ENCODE assay signal across 1 cellular context in the genomic region with DNA sequence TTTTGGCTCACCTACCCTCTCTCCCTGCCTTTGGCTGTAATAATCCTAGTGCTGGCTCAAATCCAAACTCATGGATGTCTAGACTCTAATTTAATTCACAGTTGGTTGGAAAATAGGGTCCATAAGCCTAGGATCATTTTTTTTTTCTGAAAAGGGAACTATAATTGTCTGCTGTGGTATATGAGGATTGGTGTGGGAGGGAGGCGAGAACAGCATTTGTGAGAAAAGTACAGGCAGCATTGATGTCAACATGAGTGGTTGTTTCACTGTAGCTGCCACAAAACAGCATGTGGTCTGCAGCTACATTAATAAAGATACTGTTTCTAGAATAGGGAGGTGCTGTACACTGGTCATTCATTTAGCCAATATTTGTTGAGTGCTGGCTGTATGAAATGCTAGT.
TF ChIP-seq lines count a peak whose summit lies in the region.

No MANE protein-coding gene starts in this region.

TF ChIP-seq in SK-N-SH, 30 proteins besides CTCF, POLR2A, EP300 and RAD21 (continued from another document):
- TF ChIP-seq, protein P1, sequence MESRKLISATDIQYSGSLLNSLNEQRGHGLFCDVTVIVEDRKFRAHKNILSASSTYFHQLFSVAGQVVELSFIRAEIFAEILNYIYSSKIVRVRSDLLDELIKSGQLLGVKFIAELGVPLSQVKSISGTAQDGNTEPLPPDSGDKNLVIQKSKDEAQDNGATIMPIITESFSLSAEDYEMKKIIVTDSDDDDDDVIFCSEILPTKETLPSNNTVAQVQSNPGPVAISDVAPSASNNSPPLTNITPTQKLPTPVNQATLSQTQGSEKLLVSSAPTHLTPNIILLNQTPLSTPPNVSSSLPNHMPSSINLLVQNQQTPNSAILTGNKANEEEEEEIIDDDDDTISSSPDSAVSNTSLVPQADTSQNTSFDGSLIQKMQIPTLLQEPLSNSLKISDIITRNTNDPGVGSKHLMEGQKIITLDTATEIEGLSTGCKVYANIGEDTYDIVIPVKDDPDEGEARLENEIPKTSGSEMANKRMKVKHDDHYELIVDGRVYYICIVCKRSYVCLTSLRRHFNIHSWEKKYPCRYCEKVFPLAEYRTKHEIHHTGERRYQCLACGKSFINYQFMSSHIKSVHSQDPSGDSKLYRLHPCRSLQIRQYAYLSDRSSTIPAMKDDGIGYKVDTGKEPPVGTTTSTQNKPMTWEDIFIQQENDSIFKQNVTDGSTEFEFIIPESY (IDR thresholded peaks at IDR 0.05; ENCODE audit: borderline replicate concordance, low read depth), result no peak
- no peak for TF ChIP-seq FOXJ3 (CRISPR knock-in tag; IDR thresholded peaks at IDR 0.05)
- TF ChIP-seq, protein P2, sequence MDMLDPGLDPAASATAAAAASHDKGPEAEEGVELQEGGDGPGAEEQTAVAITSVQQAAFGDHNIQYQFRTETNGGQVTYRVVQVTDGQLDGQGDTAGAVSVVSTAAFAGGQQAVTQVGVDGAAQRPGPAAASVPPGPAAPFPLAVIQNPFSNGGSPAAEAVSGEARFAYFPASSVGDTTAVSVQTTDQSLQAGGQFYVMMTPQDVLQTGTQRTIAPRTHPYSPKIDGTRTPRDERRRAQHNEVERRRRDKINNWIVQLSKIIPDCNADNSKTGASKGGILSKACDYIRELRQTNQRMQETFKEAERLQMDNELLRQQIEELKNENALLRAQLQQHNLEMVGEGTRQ (IDR thresholded peaks at IDR 0.05; ENCODE audit: borderline replicate concordance, low read depth, low read length), result no peak
- no peak for TF ChIP-seq SIN3A (IDR thresholded peaks at IDR 0.05; ENCODE audit: borderline replicate concordance, low read depth, low read length)
- no peak for TF ChIP-seq MXI1 (IDR thresholded peaks at IDR 0.05; ENCODE audit: low read depth, low read length)
- TF ChIP-seq, protein P3, sequence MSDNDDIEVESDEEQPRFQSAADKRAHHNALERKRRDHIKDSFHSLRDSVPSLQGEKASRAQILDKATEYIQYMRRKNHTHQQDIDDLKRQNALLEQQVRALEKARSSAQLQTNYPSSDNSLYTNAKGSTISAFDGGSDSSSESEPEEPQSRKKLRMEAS (IDR thresholded peaks at IDR 0.05; ENCODE audit: low read depth), result no peak
- no peak for TF ChIP-seq SMC3 (IDR thresholded peaks at IDR 0.05; ENCODE audit: low read depth, low read length)
- TF ChIP-seq, protein P4, sequence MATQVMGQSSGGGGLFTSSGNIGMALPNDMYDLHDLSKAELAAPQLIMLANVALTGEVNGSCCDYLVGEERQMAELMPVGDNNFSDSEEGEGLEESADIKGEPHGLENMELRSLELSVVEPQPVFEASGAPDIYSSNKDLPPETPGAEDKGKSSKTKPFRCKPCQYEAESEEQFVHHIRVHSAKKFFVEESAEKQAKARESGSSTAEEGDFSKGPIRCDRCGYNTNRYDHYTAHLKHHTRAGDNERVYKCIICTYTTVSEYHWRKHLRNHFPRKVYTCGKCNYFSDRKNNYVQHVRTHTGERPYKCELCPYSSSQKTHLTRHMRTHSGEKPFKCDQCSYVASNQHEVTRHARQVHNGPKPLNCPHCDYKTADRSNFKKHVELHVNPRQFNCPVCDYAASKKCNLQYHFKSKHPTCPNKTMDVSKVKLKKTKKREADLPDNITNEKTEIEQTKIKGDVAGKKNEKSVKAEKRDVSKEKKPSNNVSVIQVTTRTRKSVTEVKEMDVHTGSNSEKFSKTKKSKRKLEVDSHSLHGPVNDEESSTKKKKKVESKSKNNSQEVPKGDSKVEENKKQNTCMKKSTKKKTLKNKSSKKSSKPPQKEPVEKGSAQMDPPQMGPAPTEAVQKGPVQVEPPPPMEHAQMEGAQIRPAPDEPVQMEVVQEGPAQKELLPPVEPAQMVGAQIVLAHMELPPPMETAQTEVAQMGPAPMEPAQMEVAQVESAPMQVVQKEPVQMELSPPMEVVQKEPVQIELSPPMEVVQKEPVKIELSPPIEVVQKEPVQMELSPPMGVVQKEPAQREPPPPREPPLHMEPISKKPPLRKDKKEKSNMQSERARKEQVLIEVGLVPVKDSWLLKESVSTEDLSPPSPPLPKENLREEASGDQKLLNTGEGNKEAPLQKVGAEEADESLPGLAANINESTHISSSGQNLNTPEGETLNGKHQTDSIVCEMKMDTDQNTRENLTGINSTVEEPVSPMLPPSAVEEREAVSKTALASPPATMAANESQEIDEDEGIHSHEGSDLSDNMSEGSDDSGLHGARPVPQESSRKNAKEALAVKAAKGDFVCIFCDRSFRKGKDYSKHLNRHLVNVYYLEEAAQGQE (IDR thresholded peaks at IDR 0.05; ENCODE audit: low read depth, low read length), result no peak
- TF ChIP-seq TEAD4 (IDR thresholded peaks at IDR 0.05; ENCODE audit: borderline replicate concordance, insufficient read depth), result no peak
- no peak for TF ChIP-seq MEF2A (IDR thresholded peaks at IDR 0.05; ENCODE audit: borderline replicate concordance, low read depth)
- no peak for TF ChIP-seq GATA2 (CRISPR knock-in tag; IDR thresholded peaks at IDR 0.05)
- no peak for TF ChIP-seq FOSL2 (IDR thresholded peaks at IDR 0.05; ENCODE audit: borderline replicate concordance, low read depth)
- TF ChIP-seq, protein P5, sequence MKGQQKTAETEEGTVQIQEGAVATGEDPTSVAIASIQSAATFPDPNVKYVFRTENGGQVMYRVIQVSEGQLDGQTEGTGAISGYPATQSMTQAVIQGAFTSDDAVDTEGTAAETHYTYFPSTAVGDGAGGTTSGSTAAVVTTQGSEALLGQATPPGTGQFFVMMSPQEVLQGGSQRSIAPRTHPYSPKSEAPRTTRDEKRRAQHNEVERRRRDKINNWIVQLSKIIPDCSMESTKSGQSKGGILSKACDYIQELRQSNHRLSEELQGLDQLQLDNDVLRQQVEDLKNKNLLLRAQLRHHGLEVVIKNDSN (IDR thresholded peaks at IDR 0.05; ENCODE audit: borderline replicate concordance, low read depth), result no peak
- no peak for TF ChIP-seq POLR2AphosphoS5 (IDR thresholded peaks at IDR 0.05; ENCODE audit: low read depth, low read length)
TF ChIP-seq in SK-N-SH: peak in this region for 0.
